ENCODE assay signal across 20 cellular contexts in the genomic region with DNA sequence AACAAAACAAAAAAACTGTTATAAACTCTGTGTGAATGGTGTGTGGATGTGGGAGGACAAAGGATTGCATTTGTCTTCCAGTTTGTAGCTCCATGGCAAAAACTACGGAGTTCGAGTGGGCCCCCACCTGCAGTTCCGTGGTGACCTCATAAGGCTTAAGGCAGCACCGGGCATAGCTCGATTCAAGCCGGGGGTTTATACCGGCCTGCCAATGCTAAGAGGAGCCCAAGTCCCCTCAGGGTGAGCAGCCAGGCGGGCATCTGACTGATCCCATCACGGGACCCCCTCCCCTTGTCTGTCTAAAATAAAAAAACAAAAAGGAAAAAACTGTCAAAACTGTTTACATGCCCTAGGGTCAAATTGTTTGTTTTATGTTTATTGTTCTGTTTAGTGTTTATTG.
"Had no signal": no experiment of that assay in that cellular context is flagged by ENCODE, and none has a peak within 500 bp of the region (broad histone marks: within the 10 kb centered on the region; RNA-seq: fewer than 3 reads in every experiment).

No MANE protein-coding gene starts in this region.

- H3K27ac Mint-ChIP-seq: dendritic cell treated with granulocyte-macrophage colony-stimulating factor and Interleukin-4, amounts not matched to agents 40 ng/mL and 50 ng/mL, for 4 days; effector memory CD8-positive, alpha-beta T cell had no signal

- H3K27me3 Mint-ChIP-seq: dendritic cell treated with granulocyte-macrophage colony-stimulating factor and Interleukin-4, amounts not matched to agents 40 ng/mL and 50 ng/mL, for 4 days; effector memory CD8-positive, alpha-beta T cell had no signal

- DNase-seq: colonic mucosa; cortex of kidney; effector CD8-positive, alpha-beta T cell; effector memory CD8-positive, alpha-beta T cell; erythroblast; esophagus squamous epithelium; foreskin fibroblast; foreskin melanocyte; gastrocnemius medialis; glutamatergic neuron; heart right ventricle; hippocampal formation; left cardiac atrium; left ventricle myocardium superior; lower lobe of right lung; mesenchymal stem cell; midbrain had no signal

- H3K4me1 ChIP-seq: colonic mucosa, esophagus squamous epithelium, gastrocnemius medialis, heart right ventricle, left lung, lower lobe of right lung had no signal

- H3K9me3 ChIP-seq: colonic mucosa, esophagus squamous epithelium, gastrocnemius medialis, heart right ventricle, lower lobe of right lung had no signal

- H3K27me3 ChIP-seq: colonic mucosa, esophagus squamous epithelium, gastrocnemius medialis, heart right ventricle, left lung had no signal

- H3K36me3 ChIP-seq: colonic mucosa, esophagus squamous epithelium, gastrocnemius medialis, heart right ventricle, left lung, lower lobe of right lung had no signal

- H3K4me3 Mint-ChIP-seq: dendritic cell treated with granulocyte-macrophage colony-stimulating factor and Interleukin-4, amounts not matched to agents 40 ng/mL and 50 ng/mL, for 4 days; effector memory CD8-positive, alpha-beta T cell had no signal

- H3K27ac ChIP-seq: colonic mucosa, epithelial cell of prostate, esophagus squamous epithelium, gastrocnemius medialis, heart right ventricle, left lung, lower lobe of right lung had no signal

- H3K4me3 ChIP-seq: colonic mucosa, esophagus squamous epithelium, gastrocnemius medialis, heart right ventricle, left lung, lower lobe of right lung had no signal
